In genomic region chr1:27032119-27032461, GRCh38 we compare ENCODE assay signal across 10 cellular contexts. TPM values are rescaled to one million over a fixed set of nuclear protein-coding genes. Genes with fewer than 3 reads are reported as not detected.
DNase-seq lines count a peak whose midpoint lies in the region; ATAC-seq and TF ChIP-seq lines count a peak whose summit lies in the region.
"Had no signal": no experiment of that assay in that cellular context is flagged by ENCODE, and none has a peak within 500 bp of the region (broad histone marks: within the 10 kb centered on the region; RNA-seq: fewer than 3 reads in every experiment).

No MANE protein-coding gene starts in this region.

- H3K9me3 Mint-ChIP-seq in endodermal cell: no peaks in the 10 kb centered on the region
- H3K9me3 Mint-ChIP-seq: central memory CD8-positive, alpha-beta T cell had no signal

- H3K4me3 ChIP-seq in PC-9: peak overlapping the region; percentile 59; the same call in 1 of the 2 replicates
- no peak overlapping the region for H3K4me3 ChIP-seq in endodermal cell (ENCODE audit: low read length)
- peak overlapping the region in 1 of 2 donors; percentile 61 for H3K4me3 ChIP-seq in mucosa of rectum (ENCODE audit: low read length in 2 of 2)
- H3K4me3 ChIP-seq in thyroid gland (replicated peaks in 1 of 3): no peak overlapping the region

- H3K27ac Mint-ChIP-seq in endodermal cell: peak overlapping the region; percentile 93

- DNase-seq in PC-9 (no peak), endodermal cell (no peak), thyroid gland (no peak), head of caudate nucleus (no peak)
- DNase-seq in activated CD4-positive, alpha-beta T cell treated with anti-CD3 and anti-CD28 coated beads for 4 hours: no peak
- DNase-seq: activated T-cell treated with anti-CD3 and anti-CD28 coated beads, Interleukin-2, amount 50 U/mL, for 1 hour; NCI-H1694 treated with DMSO at 0.1 percent for 48 hours had no signal

- POLR2A ChIA-PET in PC-9 (lab: Charles Lee; ENCODE audit: unreplicated experiment): interaction anchor here (0.6 kb wide), 2 partner anchors 14 to 504 kb away, joined by 4 to 7 read pairs; no protein-coding TSS in a partner anchor

- WGBS in endodermal cell (ENCODE audit: insufficient coverage in 1 of 2, insufficient read length in 1 of 2), 2 experiments: 90 to 94% methylated on average over 2 of the region's 2 CpGs
- WGBS in thyroid gland, 2 donors: 75 to 77% methylated on average over 1 to 2 of the region's 2 CpGs

- peak overlapping the region; percentile 82 for H3K4me2 ChIP-seq in PC-9

- no peaks in the 10 kb centered on the region for H3K9me2 ChIP-seq in PC-9 (ENCODE audit: insufficient read depth)

- intact Hi-C loops in PC-9 (cut with micrococcal nuclease; ENCODE audit: unreplicated experiment): no loop called here
- intact Hi-C loops in thyroid gland (cut with DNase I): no loop called here
- intact Hi-C loops in head of caudate nucleus (cut with DNase I): no loop called here

- H3K36me3 ChIP-seq in PC-9 (ENCODE audit: low read depth) (no peaks in the 10 kb centered on the region), endodermal cell (ENCODE audit: control insufficient read depth, insufficient read depth, low read length) (no peaks in the 10 kb centered on the region), mucosa of rectum (ENCODE audit: control insufficient read depth in 2 of 2, insufficient read depth in 2 of 2, low read length in 2 of 2) (no peaks in the 10 kb centered on the region), thyroid gland (no peaks in the 10 kb centered on the region)

- no peak overlapping the region for H3K9ac ChIP-seq in endodermal cell (ENCODE audit: extremely low read depth, low read length, poor library complexity, severe bottlenecking)
- peak overlapping the region; percentile 32 to 74 for H3K9ac ChIP-seq in mucosa of rectum (ENCODE audit: low read depth in 1 of 2, low read length in 2 of 2)

- no peaks in the 10 kb centered on the region for H3K36me3 Mint-ChIP-seq in endodermal cell (ENCODE audit: low read depth)

- H3K4me1 Mint-ChIP-seq in endodermal cell: peaks cover 17% of the 10 kb centered on the region
- H3K4me1 Mint-ChIP-seq: central memory CD8-positive, alpha-beta T cell had no signal

- peak overlapping the region; percentile 81 for H3K27ac ChIP-seq in PC-9
- H3K27ac ChIP-seq in endodermal cell (ENCODE audit: low read depth, low read length): no peak overlapping the region
- peak overlapping the region; percentile 82 to 85 for H3K27ac ChIP-seq in mucosa of rectum (ENCODE audit: low read depth in 2 of 2, low read length in 2 of 2)
- peak overlapping the region; percentile 87 to 94 (median 89) for H3K27ac ChIP-seq in thyroid gland

- TF ChIP-seq POLR2A in thyroid gland (IDR thresholded peaks at IDR 0.05): no peak

- H3K4me1 ChIP-seq in PC-9 (replicated peaks; ENCODE audit: insufficient read depth) (peaks cover 5% of the 10 kb centered on the region; the same call in 1 of the 2 replicates), endodermal cell (ENCODE audit: control insufficient read depth, insufficient read depth, low read length) (peaks cover 3% of the 10 kb centered on the region), mucosa of rectum (ENCODE audit: control insufficient read depth in 2 of 2, insufficient read depth in 2 of 2, low read length in 2 of 2) (peaks cover 14 to 26% of the 10 kb centered on the region in 2 donors), thyroid gland (peaks cover 11 to 32% of the 10 kb centered on the region in 2 donors)

- no peaks in the 10 kb centered on the region for H3K27me3 Mint-ChIP-seq in endodermal cell (ENCODE audit: insufficient read depth)

- H3F3A ChIP-seq in PC-9 (ENCODE audit: insufficient read depth, low read depth): peaks cover 15% of the 10 kb centered on the region

- H3K27me3 ChIP-seq in PC-9 (ENCODE audit: insufficient read depth, low read depth): no peaks in the 10 kb centered on the region
- H3K27me3 ChIP-seq in endodermal cell (ENCODE audit: control insufficient read depth, insufficient read depth, low read length, poor library complexity, severe bottlenecking): no peaks in the 10 kb centered on the region
- H3K27me3 ChIP-seq in mucosa of rectum (ENCODE audit: control insufficient read depth in 2 of 2, insufficient read depth in 2 of 2, low read length in 2 of 2): no peaks in the 10 kb centered on the region
- H3K27me3 ChIP-seq in thyroid gland: no peaks in the 10 kb centered on the region

- peak overlapping the region; percentile 45 for H3K4me3 Mint-ChIP-seq in endodermal cell
- H3K4me3 Mint-ChIP-seq: central memory CD8-positive, alpha-beta T cell had no signal

- H2AFZ ChIP-seq in PC-9: peak overlapping the region; percentile 71

- TSS peak; percentile 83 for BruUV-seq in PC-9 (replicated peaks; lab: Mats Ljungman, UMichigan)

- H3K9me3 ChIP-seq in PC-9 (ENCODE audit: insufficient read depth, low read depth) (no peaks in the 10 kb centered on the region), endodermal cell (ENCODE audit: control insufficient read depth, low read length) (no peaks in the 10 kb centered on the region), mucosa of rectum (ENCODE audit: control insufficient read depth in 2 of 2, low read length in 2 of 2) (no peaks in the 10 kb centered on the region), thyroid gland (no peaks in the 10 kb centered on the region)

- TF ChIP-seq CTCF in PC-9 (conservative IDR thresholded peaks at IDR 0.05): no peak
- no peak for TF ChIP-seq CTCF in endodermal cell (conservative IDR thresholded peaks at IDR 0.05)
- no peak for TF ChIP-seq CTCF in thyroid gland (IDR thresholded peaks at IDR 0.05)

- CTCF ChIA-PET in PC-9 (lab: Charles Lee): interaction anchor here (1.4 kb wide), 1 partner anchor 13 kb away, joined by 3 read pairs; no protein-coding TSS in a partner anchor

- no peaks in the 10 kb centered on the region for H4K20me1 ChIP-seq in PC-9 (ENCODE audit: insufficient read depth)

- H3K79me2 ChIP-seq in PC-9 (ENCODE audit: low read depth): no peaks in the 10 kb centered on the region

- no peak for ATAC-seq in GM21786 (IDR thresholded peaks at IDR 0.05; ENCODE audit: unreplicated experiment)

RNA-seq across cellular contexts. Expression of gene TENT5B, which starts 19.4 kb away (rescaled TPM):
- total RNA-seq in PC-9 (2021) (3.6 and 4.9 TPM in 2 replicates), endodermal cell (10 to 100 TPM in 1 of 2 donors, 1 to 10 TPM in 1; 9.4 to 19.0 TPM), thyroid gland (10 to 100 TPM in 3 of 4 donors, 1 to 10 TPM in 1; 4.7 to 21.0 (median 11.8) TPM)
- polyA plus RNA-seq in endodermal cell (2013, experiment 1 of 2): 8.7 TPM
- 7.7 TPM for polyA plus RNA-seq in endodermal cell (2013, experiment 2 of 2)

RNA-seq across cellular contexts. Expression of gene TRNP1, which starts 38.6 kb away (rescaled TPM):
- total RNA-seq in PC-9 (2021) (7.4 and 7.9 TPM in 2 replicates), endodermal cell (10 to 100 TPM; 14.3 to 21.2 TPM), thyroid gland (1 to 10 TPM; 2.9 to 8.5 (median 6.5) TPM)
- polyA plus RNA-seq in endodermal cell (2013, experiment 1 of 2): 9.0 TPM
- 8.0 TPM for polyA plus RNA-seq in endodermal cell (2013, experiment 2 of 2)
